Comparison of ENCODE assay signal across 2 cellular contexts in the genomic region with DNA sequence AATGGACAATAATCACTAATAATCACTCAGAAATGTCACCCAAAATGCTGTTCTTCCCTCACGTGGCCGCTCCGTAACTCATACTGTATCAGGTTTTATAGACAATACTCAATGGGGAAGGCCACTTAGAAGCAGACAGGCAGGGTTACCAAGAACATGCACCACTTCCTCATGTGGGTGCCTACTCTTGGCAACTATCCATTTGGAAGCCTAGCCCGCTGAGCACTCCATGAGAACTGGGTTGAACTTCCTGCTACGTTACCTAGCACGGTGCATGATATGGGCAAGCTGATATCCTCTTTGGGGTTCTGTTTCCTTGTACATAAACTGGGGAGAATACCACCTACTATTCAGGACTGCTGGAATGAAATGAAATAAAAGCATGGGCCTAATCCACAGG.
A peak's percentile ranks its signal among the peaks of the same experiment; 100 is the strongest.
TF ChIP-seq lines count a peak whose summit lies in the region.

No MANE protein-coding gene starts in this region.

TF ChIP-seq in liver, 16 proteins besides CTCF, POLR2A, EP300 and RAD21:
- peak; percentile 32 to 61 for TF ChIP-seq RXRA (IDR thresholded peaks at IDR 0.05)
- TF ChIP-seq, protein P1, sequence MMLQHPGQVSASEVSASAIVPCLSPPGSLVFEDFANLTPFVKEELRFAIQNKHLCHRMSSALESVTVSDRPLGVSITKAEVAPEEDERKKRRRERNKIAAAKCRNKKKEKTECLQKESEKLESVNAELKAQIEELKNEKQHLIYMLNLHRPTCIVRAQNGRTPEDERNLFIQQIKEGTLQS (IDR thresholded peaks at IDR 0.05) = no peak

TF ChIP-seq in HepG2, 621 proteins besides CTCF, POLR2A, EP300 and RAD21:
- no peak for TF ChIP-seq FOXK1 (CRISPR knock-in tag; IDR thresholded peaks at IDR 0.05; ENCODE audit: borderline replicate concordance, low read depth)
- no peak for TF ChIP-seq ZSCAN29 (CRISPR knock-in tag; conservative IDR thresholded peaks at IDR 0.05)
- TF ChIP-seq, protein P2, sequence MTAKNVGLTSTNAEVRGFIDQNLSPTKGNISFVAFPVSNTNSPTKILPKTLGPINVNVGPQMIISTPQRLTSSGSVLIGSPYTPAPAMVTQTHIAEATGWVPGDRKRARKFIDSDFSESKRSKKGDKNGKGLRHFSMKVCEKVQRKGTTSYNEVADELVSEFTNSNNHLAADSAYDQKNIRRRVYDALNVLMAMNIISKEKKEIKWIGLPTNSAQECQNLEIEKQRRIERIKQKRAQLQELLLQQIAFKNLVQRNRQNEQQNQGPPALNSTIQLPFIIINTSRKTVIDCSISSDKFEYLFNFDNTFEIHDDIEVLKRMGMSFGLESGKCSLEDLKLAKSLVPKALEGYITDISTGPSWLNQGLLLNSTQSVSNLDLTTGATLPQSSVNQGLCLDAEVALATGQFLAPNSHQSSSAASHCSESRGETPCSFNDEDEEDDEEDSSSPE (CRISPR knock-in tag; IDR thresholded peaks at IDR 0.05) = no peak
- TF ChIP-seq REPIN1 (CRISPR knock-in tag; IDR thresholded peaks at IDR 0.05; ENCODE audit: borderline replicate concordance, low read depth) = no peak
- no peak for TF ChIP-seq KDM4B (CRISPR knock-in tag; IDR thresholded peaks at IDR 0.05)
- TF ChIP-seq EEA1 (CRISPR knock-in tag; IDR thresholded peaks at IDR 0.05; ENCODE audit: borderline replicate concordance) = no peak
- TF ChIP-seq, protein P3, sequence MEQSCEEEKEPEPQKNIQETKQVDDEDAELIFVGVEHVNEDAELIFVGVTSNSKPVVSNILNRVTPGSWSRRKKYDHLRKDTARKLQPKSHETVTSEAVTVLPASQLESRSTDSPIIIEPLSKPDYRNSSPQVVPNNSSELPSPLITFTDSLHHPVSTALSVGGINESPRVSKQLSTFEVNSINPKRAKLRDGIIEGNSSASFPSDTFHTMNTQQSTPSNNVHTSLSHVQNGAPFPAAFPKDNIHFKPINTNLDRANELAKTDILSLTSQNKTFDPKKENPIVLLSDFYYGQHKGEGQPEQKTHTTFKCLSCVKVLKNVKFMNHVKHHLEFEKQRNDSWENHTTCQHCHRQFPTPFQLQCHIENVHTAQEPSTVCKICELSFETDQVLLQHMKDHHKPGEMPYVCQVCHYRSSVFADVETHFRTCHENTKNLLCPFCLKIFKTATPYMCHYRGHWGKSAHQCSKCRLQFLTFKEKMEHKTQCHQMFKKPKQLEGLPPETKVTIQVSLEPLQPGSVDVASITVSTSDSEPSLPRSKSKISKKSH (CRISPR knock-in tag; IDR thresholded peaks at IDR 0.05; ENCODE audit: borderline replicate concordance) = no peak
- TF ChIP-seq PLRG1 (conservative IDR thresholded peaks at IDR 0.05) = no peak
- TF ChIP-seq, protein P4, sequence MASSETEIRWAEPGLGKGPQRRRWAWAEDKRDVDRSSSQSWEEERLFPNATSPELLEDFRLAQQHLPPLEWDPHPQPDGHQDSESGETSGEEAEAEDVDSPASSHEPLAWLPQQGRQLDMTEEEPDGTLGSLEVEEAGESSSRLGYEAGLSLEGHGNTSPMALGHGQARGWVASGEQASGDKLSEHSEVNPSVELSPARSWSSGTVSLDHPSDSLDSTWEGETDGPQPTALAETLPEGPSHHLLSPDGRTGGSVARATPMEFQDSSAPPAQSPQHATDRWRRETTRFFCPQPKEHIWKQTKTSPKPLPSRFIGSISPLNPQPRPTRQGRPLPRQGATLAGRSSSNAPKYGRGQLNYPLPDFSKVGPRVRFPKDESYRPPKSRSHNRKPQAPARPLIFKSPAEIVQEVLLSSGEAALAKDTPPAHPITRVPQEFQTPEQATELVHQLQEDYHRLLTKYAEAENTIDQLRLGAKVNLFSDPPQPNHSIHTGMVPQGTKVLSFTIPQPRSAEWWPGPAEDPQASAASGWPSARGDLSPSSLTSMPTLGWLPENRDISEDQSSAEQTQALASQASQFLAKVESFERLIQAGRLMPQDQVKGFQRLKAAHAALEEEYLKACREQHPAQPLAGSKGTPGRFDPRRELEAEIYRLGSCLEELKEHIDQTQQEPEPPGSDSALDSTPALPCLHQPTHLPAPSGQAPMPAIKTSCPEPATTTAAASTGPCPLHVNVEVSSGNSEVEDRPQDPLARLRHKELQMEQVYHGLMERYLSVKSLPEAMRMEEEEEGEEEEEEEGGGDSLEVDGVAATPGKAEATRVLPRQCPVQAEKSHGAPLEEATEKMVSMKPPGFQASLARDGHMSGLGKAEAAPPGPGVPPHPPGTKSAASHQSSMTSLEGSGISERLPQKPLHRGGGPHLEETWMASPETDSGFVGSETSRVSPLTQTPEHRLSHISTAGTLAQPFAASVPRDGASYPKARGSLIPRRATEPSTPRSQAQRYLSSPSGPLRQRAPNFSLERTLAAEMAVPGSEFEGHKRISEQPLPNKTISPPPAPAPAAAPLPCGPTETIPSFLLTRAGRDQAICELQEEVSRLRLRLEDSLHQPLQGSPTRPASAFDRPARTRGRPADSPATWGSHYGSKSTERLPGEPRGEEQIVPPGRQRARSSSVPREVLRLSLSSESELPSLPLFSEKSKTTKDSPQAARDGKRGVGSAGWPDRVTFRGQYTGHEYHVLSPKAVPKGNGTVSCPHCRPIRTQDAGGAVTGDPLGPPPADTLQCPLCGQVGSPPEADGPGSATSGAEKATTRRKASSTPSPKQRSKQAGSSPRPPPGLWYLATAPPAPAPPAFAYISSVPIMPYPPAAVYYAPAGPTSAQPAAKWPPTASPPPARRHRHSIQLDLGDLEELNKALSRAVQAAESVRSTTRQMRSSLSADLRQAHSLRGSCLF (CRISPR knock-in tag; IDR thresholded peaks at IDR 0.05; ENCODE audit: borderline replicate concordance) = no peak
- no peak for TF ChIP-seq KLF9 (CRISPR knock-in tag; IDR thresholded peaks at IDR 0.05; ENCODE audit: low read depth)
- no peak for TF ChIP-seq U2AF1 (optimal IDR thresholded peaks at IDR 0.05; ENCODE audit: low read depth, low read length)
